Comparison of ENCODE assay signal across 18 cellular contexts in the genomic region with DNA sequence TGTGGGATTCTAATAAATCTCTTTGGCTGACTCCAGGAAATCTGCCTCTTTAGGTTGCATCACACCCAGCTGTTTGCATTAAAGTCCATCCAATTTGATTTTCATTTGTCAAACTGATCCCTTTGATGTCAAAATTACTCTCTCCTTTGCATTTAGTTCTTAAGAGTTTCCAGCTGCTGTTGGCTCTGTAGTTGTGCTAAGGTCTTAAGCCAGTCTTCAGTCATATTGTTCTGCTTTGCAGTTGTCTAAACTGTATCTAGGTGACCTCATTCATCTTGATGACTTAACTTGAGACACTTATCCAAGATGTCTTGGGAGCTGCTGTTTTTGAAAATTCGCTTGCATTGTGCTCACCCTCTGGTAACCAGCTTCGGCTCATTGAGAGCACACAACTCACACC.
DNase-seq lines count a peak whose midpoint lies in the region; FAIRE-seq and TF ChIP-seq lines count a peak whose summit lies in the region.
"Had no signal": no experiment of that assay in that cellular context is flagged by ENCODE, and none has a peak within 500 bp of the region (broad histone marks: within the 10 kb centered on the region; RNA-seq: fewer than 3 reads in every experiment).

No MANE protein-coding gene starts in this region.

- H3K4me3 ChIP-seq in astrocyte (ENCODE audit: insufficient read depth, low read depth, low read length), result no peak overlapping the region
- H3K4me3 ChIP-seq: BLaER1 treated with 17β-estradiol and CSF1 and Interleukin-3, amounts not matched to agents 10 nM and 100 nM; SJSA1 had no signal

- H3K27me3 ChIP-seq in astrocyte (ENCODE audit: insufficient read depth, low read length), result no peaks in the 10 kb centered on the region
- H3K27me3 ChIP-seq: BLaER1 treated with 17β-estradiol and CSF1 and Interleukin-3, amounts not matched to agents 10 nM and 100 nM; SJSA1 had no signal

- no peaks in the 10 kb centered on the region for H3K27me3 Mint-ChIP-seq in astrocyte (ENCODE audit: low read depth, unreplicated experiment)

- H4K20me1 ChIP-seq in astrocyte (ENCODE audit: insufficient read depth, low read length), result no peaks in the 10 kb centered on the region
- H4K20me1 ChIP-seq: BLaER1 treated with 17β-estradiol and CSF1 and Interleukin-3, amounts not matched to agents 10 nM and 100 nM had no signal

- H3K9me3 ChIP-seq in astrocyte (ENCODE audit: insufficient read depth, low read depth, low read length), result no peaks in the 10 kb centered on the region
- H3K9me3 ChIP-seq: SJSA1 had no signal

- FAIRE-seq in astrocyte (lab: Jason Lieb, UNC), result no peak

- H3K9me3 Mint-ChIP-seq in astrocyte (ENCODE audit: unreplicated experiment), result no peaks in the 10 kb centered on the region

- H3K4me1 Mint-ChIP-seq in astrocyte (ENCODE audit: low read depth, unreplicated experiment), result no peaks in the 10 kb centered on the region
- H3K4me1 Mint-ChIP-seq: CD8-positive, alpha-beta memory T cell had no signal

- no peak for TF ChIP-seq CTCF in astrocyte (IDR thresholded peaks at IDR 0.05; ENCODE audit: insufficient read depth, low read depth, low read length)

- H3K27ac ChIP-seq in astrocyte (ENCODE audit: low read depth, low read length), result no peak overlapping the region
- H3K27ac ChIP-seq: BLaER1 treated with 17β-estradiol and CSF1 and Interleukin-3, amounts not matched to agents 10 nM and 100 nM; SJSA1 had no signal

- no peak overlapping the region for H3K27ac Mint-ChIP-seq in astrocyte (ENCODE audit: unreplicated experiment)
- H3K27ac Mint-ChIP-seq: CD8-positive, alpha-beta memory T cell; T-helper 1 cell treated with Interleukin-12 subunit alpha and Interleukin-12 subunit beta and Interleukin-4 antibody, amounts not matched to agents 30 μg/mL and 1 μg/mL, for 36 hours had no signal

- H3K36me3 Mint-ChIP-seq in astrocyte (ENCODE audit: low read depth, unreplicated experiment), result no peaks in the 10 kb centered on the region
- H3K36me3 Mint-ChIP-seq: CD8-positive, alpha-beta memory T cell had no signal

- no peaks in the 10 kb centered on the region for H3K36me3 ChIP-seq in astrocyte (ENCODE audit: insufficient read depth, low read length)
- H3K36me3 ChIP-seq: BLaER1 treated with 17β-estradiol and CSF1 and Interleukin-3, amounts not matched to agents 10 nM and 100 nM; SJSA1 had no signal

- H3K79me2 ChIP-seq in astrocyte (ENCODE audit: insufficient read depth, low read length), result no peaks in the 10 kb centered on the region

- no peak overlapping the region for H2AFZ ChIP-seq in astrocyte (ENCODE audit: low read depth, low read length)

- DNase-seq in NCI-H82 (lab: John Stamatoyannopoulos, UW) (peak; percentile 21), NCI-H82 treated with DMSO at 0.1 percent for 48 hours (lab: John Stamatoyannopoulos, UW; ENCODE audit: unreplicated experiment) (no peak), M059J (ENCODE audit: low read depth) (peak; percentile 60), astrocyte (ENCODE audit: low read depth) (peak; percentile 77), NCI-H146 (lab: John Stamatoyannopoulos, UW) (no peak), CD1c-positive myeloid dendritic cell (ENCODE audit: extremely low spot score) (no peak), HuH-7.5 (ENCODE audit: low spot score) (no peak), NCI-H2107 treated with DMSO at 0.1 percent for 48 hours (lab: John Stamatoyannopoulos, UW; ENCODE audit: unreplicated experiment) (no peak)
- DNase-seq: CD8-positive, alpha-beta memory T cell; DMS53; H7; NCI-H1105; NCI-H1694 treated with DMSO at 0.1 percent for 48 hours; NCI-H2171; NCI-H510A had no signal

- no peak overlapping the region for H3K4me3 Mint-ChIP-seq in astrocyte (ENCODE audit: unreplicated experiment)
- H3K4me3 Mint-ChIP-seq: CD8-positive, alpha-beta memory T cell; T-helper 1 cell treated with Interleukin-12 subunit alpha and Interleukin-12 subunit beta and Interleukin-4 antibody, amounts not matched to agents 30 μg/mL and 1 μg/mL, for 36 hours had no signal

- peaks cover 8% of the 10 kb centered on the region for H3K4me1 ChIP-seq in astrocyte (ENCODE audit: insufficient read depth, low read length)
- H3K4me1 ChIP-seq: BLaER1 treated with 17β-estradiol and CSF1 and Interleukin-3, amounts not matched to agents 10 nM and 100 nM had no signal

- no peak overlapping the region for H3K9ac ChIP-seq in astrocyte (ENCODE audit: low read length)
- H3K9ac ChIP-seq: BLaER1 treated with 17β-estradiol and CSF1 and Interleukin-3, amounts not matched to agents 10 nM and 100 nM had no signal

- no peak overlapping the region for H3K4me2 ChIP-seq in astrocyte (ENCODE audit: low read length)
- H3K4me2 ChIP-seq: BLaER1 treated with 17β-estradiol and CSF1 and Interleukin-3, amounts not matched to agents 10 nM and 100 nM had no signal

Comparison
In these comparisons a context has a peak if more than half of its experiments do, and no peak if none do; other contexts are left out.
1. DNase-seq: peak in NCI-H82 (single experiment), M059J (single experiment) and astrocyte (single experiment); none in NCI-H82 treated with DMSO at 0.1 percent for 48 hours (single experiment), NCI-H146 (single experiment), CD1c-positive myeloid dendritic cell (single experiment), HuH-7.5 (single experiment) and NCI-H2107 treated with DMSO at 0.1 percent for 48 hours (single experiment).